In the genomic region with DNA sequence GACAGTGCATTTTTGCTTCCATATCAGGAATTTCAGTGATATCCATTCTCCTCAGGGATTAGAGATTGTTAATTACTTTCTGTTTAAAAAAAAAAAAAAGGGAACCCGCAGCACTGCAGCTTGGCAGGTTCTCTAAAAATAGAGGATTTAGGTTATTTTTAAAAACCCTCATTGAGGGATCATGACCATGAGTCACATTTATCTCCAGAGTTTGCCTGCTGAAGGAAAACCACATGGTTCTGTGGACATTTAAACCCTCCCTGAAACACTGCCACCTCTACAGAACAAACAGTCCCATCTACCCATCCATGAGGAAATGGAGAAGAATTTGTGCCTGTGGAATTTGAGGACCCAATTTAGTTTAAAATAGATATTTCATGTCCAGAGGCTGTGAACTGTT, we compare ENCODE assay signal across 12 cellular contexts.
DNase-seq lines count a peak whose midpoint lies in the region; ATAC-seq and TF ChIP-seq lines count a peak whose summit lies in the region.
"Had no signal": no experiment of that assay in that cellular context is flagged by ENCODE, and none has a peak within 500 bp of the region (broad histone marks: within the 10 kb centered on the region; RNA-seq: fewer than 3 reads in every experiment).

No MANE protein-coding gene starts in this region.

- TF ChIP-seq POLR2A in suprapubic skin (IDR thresholded peaks at IDR 0.05): no peak

- TF ChIP-seq EP300 in suprapubic skin (IDR thresholded peaks at IDR 0.05): no peak

- WGBS in suprapubic skin: 38% methylated on average over 1 of the region's 1 CpG

- H3K4me3 ChIP-seq in fibroblast of pulmonary artery (replicated peaks; ENCODE audit: low read depth, low read length) (no peak overlapping the region), suprapubic skin (no peak overlapping the region)
- H3K4me3 ChIP-seq: adrenal gland, right lobe of liver had no signal

- H3K4me1 ChIP-seq in suprapubic skin: peaks cover 25% of the 10 kb centered on the region
- H3K4me1 ChIP-seq: right lobe of liver had no signal

- H3K36me3 ChIP-seq in suprapubic skin: no peaks in the 10 kb centered on the region
- H3K36me3 ChIP-seq: adrenal gland, right lobe of liver had no signal

- H3K27ac ChIP-seq in suprapubic skin: peak overlapping the region; percentile 71
- H3K27ac ChIP-seq: adrenal gland, right lobe of liver had no signal

- no peak for TF ChIP-seq CTCF in fibroblast of pulmonary artery (IDR thresholded peaks at IDR 0.05; ENCODE audit: low read length, missing control alignments)
- TF ChIP-seq CTCF in suprapubic skin (IDR thresholded peaks at IDR 0.05): no peak

- H3K9me3 ChIP-seq in suprapubic skin: no peaks in the 10 kb centered on the region
- H3K9me3 ChIP-seq: adrenal gland, right lobe of liver had no signal

- DNase-seq in HT1080 (ENCODE audit: low read depth) (peak; percentile 85), SIG-M5 treated with dmso at 0.1 percent for 504 hours (lab: John Stamatoyannopoulos, UW; ENCODE audit: unreplicated experiment) (peak; percentile 64), fibroblast of pulmonary artery (ENCODE audit: low read depth) (peak; percentile 69), suprapubic skin (ENCODE audit: low spot score in 2 of 2) (no peak), KG1 (lab: John Stamatoyannopoulos, UW) (no peak), superior temporal gyrus (ENCODE audit: extremely low spot score) (no peak)
- DNase-seq: activated B cell treated with CpG ODN at 0.5 μM for 24 hours; NCI-H446; right lobe of liver; stimulated activated naive CD4-positive, alpha-beta T cell had no signal

- no peak for ATAC-seq in GM21576 (IDR thresholded peaks at IDR 0.05; ENCODE audit: unreplicated experiment)

- no peaks in the 10 kb centered on the region for H3K27me3 ChIP-seq in suprapubic skin
- H3K27me3 ChIP-seq: right lobe of liver had no signal

Comparison
In these comparisons a context has a peak if more than half of its experiments do, and no peak if none do; other contexts are left out.
1. DNase-seq: peak in HT1080 (single experiment), SIG-M5 treated with dmso at 0.1 percent for 504 hours (single experiment) and fibroblast of pulmonary artery (single experiment); none in suprapubic skin (0 of 2), KG1 (single experiment) and superior temporal gyrus (single experiment).